Comparison of ENCODE assay signal across 26 cellular contexts in genomic region chr9:104586496-104587180, GRCh38. TPM values are rescaled to one million over a fixed set of nuclear protein-coding genes. Genes with fewer than 3 reads are reported as not detected.
A peak's percentile ranks its signal among the peaks of the same experiment; 100 is the strongest.
DNase-seq lines count a peak whose midpoint lies in the region; ATAC-seq and TF ChIP-seq lines count a peak whose summit lies in the region.
"Had no signal": no experiment of that assay in that cellular context is flagged by ENCODE, and none has a peak within 500 bp of the region (broad histone marks: within the 10 kb centered on the region; RNA-seq: fewer than 3 reads in every experiment).

No MANE protein-coding gene starts in this region.

- H3K4me1 ChIP-seq in neural progenitor cell, result no peaks in the 10 kb centered on the region
- H3K4me1 ChIP-seq: Caco-2, left lung, SJCRH30 had no signal

- H3K36me3 ChIP-seq in MG63 (no peaks in the 10 kb centered on the region), neural progenitor cell (no peaks in the 10 kb centered on the region)
- H3K36me3 ChIP-seq: left lung, SJCRH30 had no signal

- no peaks in the 10 kb centered on the region for H3K4me1 Mint-ChIP-seq in neural progenitor cell
- H3K4me1 Mint-ChIP-seq: B cell had no signal

- no peak overlapping the region for H3K4me3 Mint-ChIP-seq in neural progenitor cell
- H3K4me3 Mint-ChIP-seq: B cell; stimulated activated naive CD8-positive, alpha-beta T cell treated with anti-CD3 and anti-CD28 coated beads, Interleukin-15, Interleukin-2, amounts not matched to agents 100 ng/mL and 50 ng/mL, for 24 hours; T-helper 2 cell treated with Interferon-gamma antibody and Interleukin-4, amounts not matched to agents 5 μg/mL and 100 μg/mL, for 36 hours; type B pancreatic cell had no signal

- peak overlapping the region; percentile 40 for H3K27ac ChIP-seq in neural progenitor cell
- H3K27ac ChIP-seq: left lung, SJCRH30 had no signal

- no peaks in the 10 kb centered on the region for H3K79me2 ChIP-seq in neural progenitor cell (ENCODE audit: low read depth)

- H3K9me3 Mint-ChIP-seq in neural progenitor cell, result no peaks in the 10 kb centered on the region
- H3K9me3 Mint-ChIP-seq: activated naive CD4-positive, alpha-beta T cell treated with anti-CD3 and anti-CD28 coated beads, Interleukin-2, amount 50 U/mL, for 72 hours; T-helper 2 cell treated with Interferon-gamma antibody and Interleukin-4, amounts not matched to agents 5 μg/mL and 100 μg/mL, for 36 hours; type B pancreatic cell had no signal

- no peaks in the 10 kb centered on the region for H3F3A ChIP-seq in neural progenitor cell (ENCODE audit: low read depth)

- peak overlapping the region; percentile 84 for H2AFZ ChIP-seq in neural progenitor cell (replicated peaks)

- DNase-seq in EH (ENCODE audit: low read depth) (peak; percentile 47), MG63 (peak; percentile 2), fibroblast of mammary gland (ENCODE audit: low read depth) (peak; percentile 94), neural progenitor cell (ENCODE audit: low spot score) (peak; percentile 9), kidney tubule cell (ENCODE audit: low spot score) (no peak)
- no peak for DNase-seq in activated CD4-positive, CD25-positive, alpha-beta regulatory T cell treated with anti-CD3 and anti-CD28 coated beads, Interleukin-2, amount 50 U/mL, for 72 hours
- DNase-seq in NK-92 treated with Interleukin-12 subunit alpha and Interleukin-12 subunit beta, amount 100 ng/mL, for 24 hours (lab: John Stamatoyannopoulos, UW), result no peak
- DNase-seq: activated T-cell treated with anti-CD3 and anti-CD28 coated beads, Interleukin-2, amount 50 U/mL, for 48 hours; Caco-2; cortex of kidney; Kasumi-1; left lung; NCI-H1417 treated with DMSO at 0.1 percent for 48 hours; NCI-H2171; NCI-H526 treated with DMSO at 0.1 percent for 48 hours; nucleus accumbens; OCI-M1; stimulated activated CD4-positive, alpha-beta T cell treated with anti-CD3 and anti-CD28 coated beads, Interleukin-2, amount 100 ng/mL, for 24 hours had no signal

- no peak overlapping the region for H3K4me2 ChIP-seq in neural progenitor cell

- H3K27ac Mint-ChIP-seq in neural progenitor cell, result no peak overlapping the region
- H3K27ac Mint-ChIP-seq: activated naive CD4-positive, alpha-beta T cell treated with anti-CD3 and anti-CD28 coated beads, Interleukin-2, amount 50 U/mL, for 72 hours; B cell; stimulated activated naive CD8-positive, alpha-beta T cell treated with anti-CD3 and anti-CD28 coated beads, Interleukin-15, Interleukin-2, amounts not matched to agents 100 ng/mL and 50 ng/mL, for 24 hours; T-helper 2 cell treated with Interferon-gamma antibody and Interleukin-4, amounts not matched to agents 5 μg/mL and 100 μg/mL, for 36 hours; type B pancreatic cell had no signal

- no peaks in the 10 kb centered on the region for H4K20me1 ChIP-seq in neural progenitor cell (ENCODE audit: low read depth)

- no peak overlapping the region for H3K9ac ChIP-seq in neural progenitor cell

- H3K36me3 Mint-ChIP-seq in neural progenitor cell, result no peaks in the 10 kb centered on the region
- H3K36me3 Mint-ChIP-seq: activated naive CD4-positive, alpha-beta T cell treated with anti-CD3 and anti-CD28 coated beads, Interleukin-2, amount 50 U/mL, for 72 hours; type B pancreatic cell had no signal

- no peaks in the 10 kb centered on the region for H3K27me3 Mint-ChIP-seq in neural progenitor cell (ENCODE audit: insufficient read depth, low read depth)
- H3K27me3 Mint-ChIP-seq: B cell; stimulated activated naive CD8-positive, alpha-beta T cell treated with anti-CD3 and anti-CD28 coated beads, Interleukin-15, Interleukin-2, amounts not matched to agents 100 ng/mL and 50 ng/mL, for 24 hours; type B pancreatic cell had no signal

- H3K9me3 ChIP-seq in MG63 (no peaks in the 10 kb centered on the region), neural progenitor cell (ENCODE audit: low read depth) (no peaks in the 10 kb centered on the region)
- H3K9me3 ChIP-seq: Caco-2, left lung, SJCRH30 had no signal

- TF ChIP-seq CTCF in fibroblast of mammary gland (conservative IDR thresholded peaks at IDR 0.05; ENCODE audit: control insufficient read depth, insufficient read depth, low read depth, low read length) (no peak), neural progenitor cell (IDR thresholded peaks at IDR 0.05) (no peak)

- H3K27me3 ChIP-seq in MG63 (no peaks in the 10 kb centered on the region), neural progenitor cell (no peaks in the 10 kb centered on the region)
- H3K27me3 ChIP-seq: left lung, SJCRH30 had no signal

- no peak overlapping the region for H3K4me3 ChIP-seq in MG63
- H3K4me3 ChIP-seq in fibroblast of mammary gland (ENCODE audit: control insufficient read depth, low read depth, low read length), result no peak overlapping the region
- no peak overlapping the region for H3K4me3 ChIP-seq in neural progenitor cell
- H3K4me3 ChIP-seq: left lung, SJCRH30 had no signal

- no peak for ATAC-seq in GM19395 (IDR thresholded peaks at IDR 0.05; ENCODE audit: unreplicated experiment)
- ATAC-seq: activated naive CD4-positive, alpha-beta T cell treated with anti-CD3 and anti-CD28 coated beads, Interleukin-2, amount 50 U/mL, for 72 hours; left lung had no signal

RNA-seq across cellular contexts. Expression of gene OR13C5, which starts 12.6 kb away (rescaled TPM):
- total RNA-seq in MG63 (2014; rRNA removed; shearing (Covaris generic); ENCODE audit: low replicate concordance), result not detected in 2 replicates
- 0.25 TPM in 1 of 2 replicates, not detected in the other for total RNA-seq in neural progenitor cell (ENCODE audit: low replicate concordance)
- total RNA-seq: activated naive CD4-positive, alpha-beta T cell treated with anti-CD3 and anti-CD28 coated beads, Interleukin-2, amount 50 U/mL, for 72 hours; B cell; Caco-2; endothelial cell of umbilical vein; left lung; SJCRH30 had no signal

RNA-seq across cellular contexts. Expression of gene OR13C8, which starts 17.7 kb away (rescaled TPM):
- not detected in 2 replicates for total RNA-seq in MG63 (2014; rRNA removed; shearing (Covaris generic); ENCODE audit: low replicate concordance)
- total RNA-seq in neural progenitor cell (ENCODE audit: low replicate concordance), result not detected in 2 replicates
- total RNA-seq: activated naive CD4-positive, alpha-beta T cell treated with anti-CD3 and anti-CD28 coated beads, Interleukin-2, amount 50 U/mL, for 72 hours; B cell; Caco-2; endothelial cell of umbilical vein; left lung; SJCRH30 had no signal

RNA-seq across cellular contexts. Expression of gene OR13C2, which starts 18.8 kb away (rescaled TPM):
- not detected in 2 replicates for total RNA-seq in MG63 (2014; rRNA removed; shearing (Covaris generic); ENCODE audit: low replicate concordance)
- total RNA-seq in neural progenitor cell (ENCODE audit: low replicate concordance), result not detected in 2 replicates
- total RNA-seq: activated naive CD4-positive, alpha-beta T cell treated with anti-CD3 and anti-CD28 coated beads, Interleukin-2, amount 50 U/mL, for 72 hours; B cell; Caco-2; endothelial cell of umbilical vein; left lung; SJCRH30 had no signal

RNA-seq across cellular contexts. Expression of gene OR13C9, which starts 31.4 kb away (rescaled TPM):
- not detected in 2 replicates for total RNA-seq in MG63 (2014; rRNA removed; shearing (Covaris generic); ENCODE audit: low replicate concordance)
- not detected in 2 replicates for total RNA-seq in neural progenitor cell (ENCODE audit: low replicate concordance)
- total RNA-seq: activated naive CD4-positive, alpha-beta T cell treated with anti-CD3 and anti-CD28 coated beads, Interleukin-2, amount 50 U/mL, for 72 hours; B cell; Caco-2; endothelial cell of umbilical vein; left lung; SJCRH30 had no signal

RNA-seq across cellular contexts. Expression of gene OR13C3, which starts 50.0 kb away (rescaled TPM):
- total RNA-seq in MG63 (2014; rRNA removed; shearing (Covaris generic); ENCODE audit: low replicate concordance), result not detected in 2 replicates
- total RNA-seq in neural progenitor cell (ENCODE audit: low replicate concordance), result not detected in 2 replicates
- total RNA-seq: activated naive CD4-positive, alpha-beta T cell treated with anti-CD3 and anti-CD28 coated beads, Interleukin-2, amount 50 U/mL, for 72 hours; B cell; Caco-2; endothelial cell of umbilical vein; left lung; SJCRH30 had no signal

Comparison
In these comparisons a context has a peak if more than half of its experiments do, and no peak if none do; other contexts are left out.
1. DNase-seq: peak in EH (single experiment), MG63 (single experiment), fibroblast of mammary gland (single experiment) and neural progenitor cell (single experiment); none in kidney tubule cell (single experiment), activated CD4-positive, CD25-positive, alpha-beta regulatory T cell treated with anti-CD3 and anti-CD28 coated beads, Interleukin-2, amount 50 U/mL, for 72 hours (single experiment) and NK-92 treated with Interleukin-12 subunit alpha and Interleukin-12 subunit beta, amount 100 ng/mL, for 24 hours (single experiment).